1 cellular context compared by ENCODE assay signal in genomic region chr2:241808051-241808450, GRCh38.
TF ChIP-seq lines count a peak whose summit lies in the region.

No MANE protein-coding gene starts in this region.

TF ChIP-seq in HepG2, 621 proteins besides CTCF, POLR2A, EP300 and RAD21:
- TF ChIP-seq MLX (CRISPR knock-in tag; IDR thresholded peaks at IDR 0.05) (0 out of 2 replicates have a peak, but pooled peaks have one; percentile 17), ZC3H4 (CRISPR knock-in tag; IDR thresholded peaks at IDR 0.05; ENCODE audit: borderline replicate concordance) (peak; percentile 47; the same call in 1 of the 2 replicates), ETV5 (CRISPR knock-in tag; IDR thresholded peaks at IDR 0.05; ENCODE audit: borderline replicate concordance) (0 out of 2 replicates have a peak, but pooled peaks have one; percentile 22), TFDP1 (CRISPR knock-in tag; IDR thresholded peaks at IDR 0.05; ENCODE audit: borderline replicate concordance) (peak; percentile 29; the same call in 1 of the 2 replicates), ZNF746 (CRISPR knock-in tag; IDR thresholded peaks at IDR 0.05) (peak; percentile 82), HOXA3 (CRISPR knock-in tag; IDR thresholded peaks at IDR 0.05) (no peak), MAX (IDR thresholded peaks at IDR 0.05) (peak; percentile 38; the same call in 1 of the 2 replicates), ZNF678 (CRISPR knock-in tag; IDR thresholded peaks at IDR 0.05) (no peak), KMT2B (CRISPR knock-in tag; IDR thresholded peaks at IDR 0.05) (no peak), SAP130 (CRISPR knock-in tag; IDR thresholded peaks at IDR 0.05; ENCODE audit: low read depth) (0 out of 2 replicates have a peak, but pooled peaks have one; percentile 30), ZNF616 (CRISPR knock-in tag; IDR thresholded peaks at IDR 0.05; ENCODE audit: low read depth) (0 out of 2 replicates have a peak, but pooled peaks have one; percentile 9), ZNF20 (CRISPR knock-in tag; IDR thresholded peaks at IDR 0.05) (0 out of 2 replicates have a peak, but pooled peaks have one; percentile 23), BHLHE40 (IDR thresholded peaks at IDR 0.05; ENCODE audit: low read length) (0 out of 2 replicates have a peak, but pooled peaks have one; percentile 8), RBM22 (optimal IDR thresholded peaks at IDR 0.05; ENCODE audit: low read length) (peak; percentile 22), RFX1 (IDR thresholded peaks at IDR 0.05) (no peak), POLR2AphosphoS5 (IDR thresholded peaks at IDR 0.05; ENCODE audit: low read depth, low read length) (0 out of 2 replicates have a peak, but pooled peaks have one; percentile 28), ZIK1 (CRISPR knock-in tag; IDR thresholded peaks at IDR 0.05; ENCODE audit: borderline replicate concordance, low read depth) (0 out of 2 replicates have a peak, but pooled peaks have one; percentile 2)
